In the genomic region with DNA sequence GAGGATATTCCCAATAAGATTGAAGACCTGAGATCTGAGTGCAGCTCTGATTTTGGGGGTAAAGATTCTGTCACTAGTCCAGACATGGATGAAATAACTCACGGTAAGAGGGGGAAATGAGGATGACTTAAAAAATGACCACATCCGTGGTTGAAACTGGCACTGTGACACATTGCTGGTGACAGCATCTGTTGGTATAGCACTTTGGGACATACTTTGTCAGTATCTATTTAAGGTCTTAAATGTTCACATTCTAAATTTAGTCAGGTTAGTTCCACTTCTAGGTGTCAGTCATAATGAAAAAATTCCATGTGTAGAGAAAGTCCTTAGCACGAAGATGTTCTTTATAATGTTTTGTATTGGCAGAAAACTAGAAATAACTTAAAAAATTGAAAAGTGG, we compare ENCODE assay signal across 9 cellular contexts.
A peak's percentile ranks its signal among the peaks of the same experiment; 100 is the strongest.
DNase-seq lines count a peak whose midpoint lies in the region; ATAC-seq and TF ChIP-seq lines count a peak whose summit lies in the region.
"Had no signal": no experiment of that assay in that cellular context is flagged by ENCODE, and none has a peak within 500 bp of the region (broad histone marks: within the 10 kb centered on the region; RNA-seq: fewer than 3 reads in every experiment).

No MANE protein-coding gene starts in this region.

- BruUV-seq in PC-9 (replicated peaks; lab: Mats Ljungman, UMichigan) = no TSS peak

- DNase-seq in immature natural killer cell = peak in 2 of 3 donors; percentile 3 to 10
- no peak for DNase-seq in SHP77 (lab: John Stamatoyannopoulos, UW)
- DNase-seq in cerebellar cortex (ENCODE audit: low spot score) = no peak
- DNase-seq in PC-9 = no peak
- DNase-seq in esophagus muscularis mucosa (ENCODE audit: extremely low spot score) = no peak
- DNase-seq: dermis blood vessel endothelial cell had no signal

- H3K27me3 ChIP-seq in PC-9 (ENCODE audit: insufficient read depth, low read depth) (no peaks in the 10 kb centered on the region), esophagus muscularis mucosa (no peaks in the 10 kb centered on the region)

- no peaks in the 10 kb centered on the region for H3K9me3 ChIP-seq in PC-9 (ENCODE audit: insufficient read depth, low read depth)
- no peaks in the 10 kb centered on the region for H3K9me3 ChIP-seq in esophagus muscularis mucosa

- H3K27ac ChIP-seq in PC-9 = no peak overlapping the region
- no peak overlapping the region for H3K27ac ChIP-seq in esophagus muscularis mucosa (replicated peaks in 1 of 4)

- no peak for TF ChIP-seq EP300 in esophagus muscularis mucosa (IDR thresholded peaks at IDR 0.05)

- H3K4me1 Mint-ChIP-seq in immature natural killer cell = peaks cover 7 to 9% of the 10 kb centered on the region in 2 donors

- ATAC-seq in GM18505 (IDR thresholded peaks at IDR 0.05; ENCODE audit: unreplicated experiment) (peak; percentile 71), GM21390 (IDR thresholded peaks at IDR 0.05; ENCODE audit: unreplicated experiment) (peak; percentile 71), HG03571 (IDR thresholded peaks at IDR 0.05; ENCODE audit: unreplicated experiment) (peak; percentile 74)

- no peak overlapping the region for H3K4me3 Mint-ChIP-seq in immature natural killer cell

- H3K79me2 ChIP-seq in PC-9 (ENCODE audit: low read depth) = peaks cover 6% of the 10 kb centered on the region; the same call in 1 of the 2 replicates

- H3F3A ChIP-seq in PC-9 (ENCODE audit: insufficient read depth, low read depth) = peaks cover 27% of the 10 kb centered on the region

- H3K36me3 Mint-ChIP-seq in immature natural killer cell = peaks cover 21 to 26% (median 25%) of the 10 kb centered on the region in 3 donors

- intact Hi-C loops in PC-9 (cut with micrococcal nuclease; ENCODE audit: unreplicated experiment) (no loop called here), esophagus muscularis mucosa (cut with DNase I) (no loop called here)

- no peak for TF ChIP-seq POLR2A in GM18505 (IDR thresholded peaks at IDR 0.05; ENCODE audit: borderline replicate concordance, extremely low read depth, insufficient read depth, insufficient read length)
- no peak for TF ChIP-seq POLR2A in esophagus muscularis mucosa (IDR thresholded peaks at IDR 0.05; ENCODE audit: low read depth)

- POLR2A ChIA-PET in PC-9 (lab: Charles Lee; ENCODE audit: unreplicated experiment) = interaction anchor here (0.6 kb wide), 1 partner anchor 12 kb away, joined by 5 read pairs; no protein-coding TSS in a partner anchor

- H2AFZ ChIP-seq in PC-9 = no peak overlapping the region

- H3K4me1 ChIP-seq in PC-9 (replicated peaks; ENCODE audit: insufficient read depth) = peaks cover 17% of the 10 kb centered on the region
- peaks cover 0 to 5% (median 1%) of the 10 kb centered on the region in 4 donors for H3K4me1 ChIP-seq in esophagus muscularis mucosa

- TF ChIP-seq CTCF in PC-9 (conservative IDR thresholded peaks at IDR 0.05) (no peak), esophagus muscularis mucosa (IDR thresholded peaks at IDR 0.05) (no peak)

- CTCF ChIA-PET in PC-9 (lab: Charles Lee) = no interaction called here

- no peaks in the 10 kb centered on the region for H3K9me3 Mint-ChIP-seq in immature natural killer cell

- no peak overlapping the region for H3K4me3 ChIP-seq in PC-9
- H3K4me3 ChIP-seq in esophagus muscularis mucosa = no peak overlapping the region

- peaks cover 32% of the 10 kb centered on the region for H3K36me3 ChIP-seq in PC-9 (ENCODE audit: low read depth)
- peaks cover 43 to 84% (median 72%) of the 10 kb centered on the region in 4 donors for H3K36me3 ChIP-seq in esophagus muscularis mucosa

- no peak overlapping the region for H3K4me2 ChIP-seq in PC-9

- H4K20me1 ChIP-seq in PC-9 (ENCODE audit: insufficient read depth) = no peaks in the 10 kb centered on the region

- 80% methylated on average over 3 of the region's 3 CpGs for WGBS in esophagus muscularis mucosa

- no peaks in the 10 kb centered on the region for H3K9me2 ChIP-seq in PC-9 (ENCODE audit: insufficient read depth)

- H3K27ac Mint-ChIP-seq in immature natural killer cell = peak overlapping the region; percentile 6 to 87 (median 44)

- H3K27me3 Mint-ChIP-seq in immature natural killer cell (ENCODE audit: low read depth in 3 of 3) = no peaks in the 10 kb centered on the region

Comparison
In these comparisons a context has a peak if more than half of its experiments do, and no peak if none do; other contexts are left out.
1. DNase-seq: peak in immature natural killer cell (2 of 3); none in SHP77 (0 of 2), cerebellar cortex (single experiment), PC-9 (0 of 2) and esophagus muscularis mucosa (single experiment).
2. Peak in every context shown above with its lines, with median percentiles within 50 percentile points of each other: ATAC-seq.